1 cellular context compared by ENCODE assay signal in the genomic region with DNA sequence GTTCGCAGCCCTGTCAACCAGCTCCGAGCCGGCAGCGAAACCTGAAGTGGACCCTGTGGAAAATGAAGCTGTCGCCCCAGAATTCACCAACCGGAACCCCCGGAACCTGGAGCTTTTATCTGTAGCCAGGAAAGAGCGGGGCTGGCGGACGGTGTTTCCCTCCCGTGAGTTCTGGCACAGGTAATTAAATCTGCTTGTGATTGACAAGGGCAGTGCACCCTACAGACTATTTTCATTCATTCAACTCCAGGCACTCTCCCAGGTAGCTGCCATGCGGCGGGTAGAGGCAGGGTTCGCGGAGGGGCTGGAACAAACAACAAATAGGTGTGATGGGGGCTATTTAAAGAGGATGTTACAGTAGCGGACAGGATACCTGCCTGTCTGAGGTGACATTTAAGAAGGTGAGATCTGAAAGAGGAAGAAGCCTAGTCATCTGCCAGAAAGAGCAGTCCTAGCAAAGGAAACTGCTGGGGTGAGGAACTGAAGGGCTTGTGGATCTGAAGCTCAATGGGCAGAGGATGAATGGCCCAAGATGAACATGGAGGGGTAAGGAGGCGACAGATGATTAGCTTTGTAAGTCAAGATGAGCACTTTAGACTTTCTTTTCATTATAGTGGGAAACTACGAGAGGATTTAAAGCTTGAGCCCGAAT.
A peak's percentile ranks its signal among the peaks of the same experiment; 100 is the strongest.
TF ChIP-seq lines count a peak whose summit lies in the region.

No MANE protein-coding gene starts in this region.

TF ChIP-seq in H1, 55 proteins besides CTCF, POLR2A, EP300 and RAD21:
- TF ChIP-seq, protein P1, sequence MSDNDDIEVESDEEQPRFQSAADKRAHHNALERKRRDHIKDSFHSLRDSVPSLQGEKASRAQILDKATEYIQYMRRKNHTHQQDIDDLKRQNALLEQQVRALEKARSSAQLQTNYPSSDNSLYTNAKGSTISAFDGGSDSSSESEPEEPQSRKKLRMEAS (IDR thresholded peaks at IDR 0.05): peak; percentile 12; the same call in 1 of the 2 replicates
- no peak for TF ChIP-seq KDM5A (IDR thresholded peaks at IDR 0.05; ENCODE audit: low read length)
- TF ChIP-seq BRCA1 (IDR thresholded peaks at IDR 0.05; ENCODE audit: low read depth, low read length): no peak
- no peak for TF ChIP-seq E2F6 (IDR thresholded peaks at IDR 0.05)
- no peak for TF ChIP-seq PHF8 (conservative IDR thresholded peaks at IDR 0.05; ENCODE audit: low read depth, low read length)
- TF ChIP-seq BCL11A (IDR thresholded peaks at IDR 0.05; ENCODE audit: low read depth in 2 of 2, low read length in 2 of 2): no peak
